In genomic region chr4:79367111-79367510, GRCh38 we compare ENCODE assay signal across 10 cellular contexts. TPM values are rescaled to one million over a fixed set of nuclear protein-coding genes. Genes with fewer than 3 reads are reported as not detected.
"Had no signal": no experiment of that assay in that cellular context is flagged by ENCODE, and none has a peak within 500 bp of the region (broad histone marks: within the 10 kb centered on the region; RNA-seq: fewer than 3 reads in every experiment).

No MANE protein-coding gene starts in this region.

- H3K27ac ChIP-seq: HL-60, KMS-11 had no signal

- H3K4me3 Mint-ChIP-seq: IgD-negative memory B cell had no signal

- H3K36me3 Mint-ChIP-seq: IgD-negative memory B cell had no signal

- ATAC-seq: HepG2, K562 had no signal

- H3K4me2 ChIP-seq: KMS-11 had no signal

- H3K27ac Mint-ChIP-seq: IgD-negative memory B cell had no signal

- H3K4me1 Mint-ChIP-seq: IgD-negative memory B cell had no signal

- DNase-seq: IMR-90, KBM-7, KG1 had no signal

- H3K4me3 ChIP-seq: K562 had no signal

- H3K9ac ChIP-seq: KMS-11 had no signal

RNA-seq across cellular contexts. Expression of gene GK2, which starts 40.9 kb away (rescaled TPM):
- total RNA-seq: HepG2, HT-29, HT1080, IMR-90, K562 had no signal
- polyA plus RNA-seq: HepG2, IgD-negative memory B cell, IMR-90 had no signal

RNA-seq across cellular contexts. Expression of gene NAA11, which starts 41.2 kb away (rescaled TPM):
- total RNA-seq: HepG2, HT-29, HT1080, IMR-90 had no signal
- polyA plus RNA-seq: HepG2, IgD-negative memory B cell, IMR-90 had no signal
